26 cellular contexts compared by ENCODE assay signal in the genomic region with DNA sequence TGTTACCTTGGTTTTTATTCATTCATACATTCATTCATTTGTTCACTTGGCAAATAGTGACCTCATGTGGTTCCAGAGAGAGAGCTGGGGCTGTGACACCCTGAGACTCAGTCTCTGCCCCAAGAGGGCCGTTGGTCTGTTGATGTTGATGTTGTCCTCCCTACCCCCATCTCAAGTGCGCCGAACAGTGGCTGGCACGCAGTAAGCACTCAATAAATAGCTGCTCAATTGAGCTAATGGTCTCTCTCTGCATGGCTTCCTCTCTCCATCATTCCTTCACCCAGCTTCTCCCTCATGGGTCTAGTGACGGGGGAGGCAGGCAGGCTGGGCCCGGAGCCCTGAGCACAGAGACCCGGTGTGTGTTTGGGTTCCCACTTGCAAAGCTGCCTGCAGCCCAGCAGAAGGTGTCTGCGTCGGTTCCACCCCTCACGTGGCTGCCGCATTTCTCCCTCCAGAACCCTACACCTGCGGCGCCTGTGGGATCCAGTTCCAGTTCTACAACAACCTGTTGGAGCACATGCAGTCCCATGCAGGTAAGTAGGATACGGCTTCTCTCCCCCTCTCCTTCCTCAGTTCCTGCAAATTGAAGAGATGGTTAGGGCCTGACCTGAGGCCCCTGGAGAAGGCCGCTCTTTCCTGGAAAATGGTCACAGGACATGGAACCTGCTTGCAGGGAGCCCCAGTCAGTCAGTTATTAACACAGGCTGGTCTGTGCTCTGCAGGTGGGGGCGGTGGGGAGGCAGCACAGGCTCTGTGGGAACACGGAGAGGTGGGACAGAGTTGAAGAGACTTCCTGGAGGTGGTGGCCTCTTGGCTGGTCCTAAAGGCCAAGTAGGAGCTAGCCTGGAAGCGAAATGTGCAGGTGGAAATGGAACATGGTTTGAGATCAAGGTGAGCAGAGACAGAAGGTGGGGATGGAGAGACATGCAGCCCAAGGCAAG. TPM values are rescaled to one million over a fixed set of nuclear protein-coding genes. Genes with fewer than 3 reads are reported as not detected.
A peak's percentile ranks its signal among the peaks of the same experiment; 100 is the strongest.
DNase-seq lines count a peak whose midpoint lies in the region; ATAC-seq, FAIRE-seq and TF ChIP-seq lines count a peak whose summit lies in the region.
"Had no signal": no experiment of that assay in that cellular context is flagged by ENCODE, and none has a peak within 500 bp of the region (broad histone marks: within the 10 kb centered on the region; RNA-seq: fewer than 3 reads in every experiment).

No MANE protein-coding gene starts in this region.

- H3K9me3 Mint-ChIP-seq in type B pancreatic cell, result no peaks in the 10 kb centered on the region
- H3K9me3 Mint-ChIP-seq: central memory CD8-positive, alpha-beta T cell; mesothelial cell of epicardium; natural killer cell treated with Interleukin-12 subunit alpha and Interleukin-12 subunit beta and Interleukin-15 and Interleukin-18, amount 100 ng/mL, for 72 hours; stimulated activated naive CD8-positive, alpha-beta T cell treated with anti-CD3 and anti-CD28 coated beads, Interleukin-15, amount 100 ng/mL, for 72 hours had no signal

- ATAC-seq in K562 (no peak), HG02798 (IDR thresholded peaks at IDR 0.05; ENCODE audit: poor library complexity, unreplicated experiment) (no peak)
- ATAC-seq: activated CD4-positive, alpha-beta T cell treated with anti-CD3 and anti-CD28 coated beads for 36 hours; natural killer cell treated with Interleukin-12 subunit alpha and Interleukin-12 subunit beta and Interleukin-15 and Interleukin-18, amount 100 ng/mL, for 72 hours; stimulated activated naive CD8-positive, alpha-beta T cell treated with anti-CD3 and anti-CD28 coated beads, Interleukin-15, amount 100 ng/mL, for 72 hours; upper lobe of right lung had no signal

- H2AFZ ChIP-seq in K562 (ENCODE audit: low read depth, low read length) (no peak overlapping the region), Karpas-422 (ENCODE audit: low read length) (no peak overlapping the region)

- H3K27me3 ChIP-seq in K562 (ENCODE audit: control insufficient read depth in 2 of 2, insufficient read depth in 2 of 2, low read length in 2 of 2) (no peaks in the 10 kb centered on the region), Karpas-422 (ENCODE audit: low read length) (no peaks in the 10 kb centered on the region)
- H3K27me3 ChIP-seq: esophagus squamous epithelium, upper lobe of right lung had no signal

- H3K4me1 ChIP-seq in K562 (replicated peaks in 1 of 2; ENCODE audit: control insufficient read depth in 2 of 2, insufficient read depth in 2 of 2, low read length in 2 of 2) (no peaks in the 10 kb centered on the region), Karpas-422 (ENCODE audit: low read length) (no peaks in the 10 kb centered on the region)
- H3K4me1 ChIP-seq: A549, Caco-2, upper lobe of right lung had no signal

- TF ChIP-seq POLR2A in K562 (conservative IDR thresholded peaks at IDR 0.05), result no peak

- TF ChIP-seq RAD21 in K562 (CRISPR knock-in tag; conservative IDR thresholded peaks at IDR 0.05 in 1 of 2, IDR thresholded peaks at IDR 0.05 in 1 of 2), result no peak

- no peaks in the 10 kb centered on the region for H3K4me1 Mint-ChIP-seq in type B pancreatic cell (ENCODE audit: unreplicated experiment)
- H3K4me1 Mint-ChIP-seq: activated CD4-positive, alpha-beta T cell treated with anti-CD3 and anti-CD28 coated beads for 36 hours; central memory CD8-positive, alpha-beta T cell; mesothelial cell of epicardium; stimulated activated naive CD8-positive, alpha-beta T cell treated with anti-CD3 and anti-CD28 coated beads, Interleukin-15, amount 100 ng/mL, for 72 hours had no signal

- no peaks in the 10 kb centered on the region for H3K79me2 ChIP-seq in K562 (ENCODE audit: control insufficient read depth, insufficient read depth, low read length)
- no peaks in the 10 kb centered on the region for H3K79me2 ChIP-seq in Karpas-422 (ENCODE audit: low read length)

- no peak overlapping the region for H3K9ac ChIP-seq in K562 (ENCODE audit: insufficient read depth in 1 of 2, low read depth in 2 of 2, low read length in 2 of 2)
- H3K9ac ChIP-seq in Karpas-422 (ENCODE audit: low read length), result no peak overlapping the region

- POLR2A ChIA-PET in K562 (lab: Yijun Ruan, JAX), result interaction anchor here (0.6 kb wide), 1 partner anchor 138 kb away, joined by 3 read pairs; no protein-coding TSS in a partner anchor

- H3K9me3 ChIP-seq in K562 (replicated peaks; ENCODE audit: control insufficient read depth, insufficient read depth, low read depth, low read length), result no peaks in the 10 kb centered on the region
- H3K9me3 ChIP-seq in Karpas-422 (ENCODE audit: low read length), result no peaks in the 10 kb centered on the region
- H3K9me3 ChIP-seq: A549, Caco-2, esophagus squamous epithelium, upper lobe of right lung had no signal

- in situ Hi-C loops in K562 (cut with MboI), result no loop called here

- BruUV-seq in K562 (replicated peaks; lab: Mats Ljungman, UMichigan), result no TSS peak

- no peak overlapping the region for H3K4me2 ChIP-seq in K562 (ENCODE audit: insufficient read depth, low read length)
- no peak overlapping the region for H3K4me2 ChIP-seq in Karpas-422 (ENCODE audit: low read depth, low read length, poor library complexity, severe bottlenecking)
- H3K4me2 ChIP-seq: A549, smooth muscle cell had no signal

- no peak overlapping the region for H3K27ac Mint-ChIP-seq in type B pancreatic cell
- H3K27ac Mint-ChIP-seq: activated CD4-positive, alpha-beta T cell treated with anti-CD3 and anti-CD28 coated beads for 36 hours; mesothelial cell of epicardium; natural killer cell treated with Interleukin-12 subunit alpha and Interleukin-12 subunit beta and Interleukin-15 and Interleukin-18, amount 100 ng/mL, for 72 hours had no signal

- no peaks in the 10 kb centered on the region for H3K9me2 ChIP-seq in Karpas-422 (replicated peaks; ENCODE audit: insufficient read depth, low read length)

- TF ChIP-seq CTCF in K562 (IDR thresholded peaks at IDR 0.05 in 2 of 3, conservative IDR thresholded peaks at IDR 0.05 in 1 of 3; ENCODE audit: insufficient read depth in 2 of 3, low read depth in 1 of 3, low read length in 3 of 3) (no peak), type B pancreatic cell (conservative IDR thresholded peaks at IDR 0.05) (no peak)

- H3K27ac ChIP-seq in K562 (ENCODE audit: extremely low read depth, low read depth, low read length) (no peak overlapping the region), Karpas-422 (ENCODE audit: low read length) (no peak overlapping the region)
- H3K27ac ChIP-seq: A549, esophagus squamous epithelium, upper lobe of right lung had no signal

- peak; percentile 33 for DNase-seq in activated CD8-positive, alpha-beta memory T cell treated with anti-CD3 and anti-CD28 coated beads, Interleukin-2, amount 50 U/mL, for 48 hours
- no peak for DNase-seq in activated CD8-positive, alpha-beta memory T cell treated with anti-CD3 and anti-CD28 coated beads, Interleukin-2, amount 50 U/mL, for 4 hours
- DNase-seq in K562 (ENCODE audit: extremely low read depth in 1 of 4, low spot score in 3 of 4) (no peak), mesenteric fat pad (ENCODE audit: low spot score) (peak; percentile 71), type B pancreatic cell (ENCODE audit: extremely low spot score, unreplicated experiment) (peak; percentile 48), Karpas-422 (no peak), KG1 (lab: John Stamatoyannopoulos, UW) (no peak)
- DNase-seq: activated CD4-positive, alpha-beta T cell treated with anti-CD3 and anti-CD28 coated beads for 36 hours; activated naive CD4-positive, alpha-beta T cell treated with Interleukin-2 at 50 U/mL for 16 hours; Caco-2; effector CD4-positive, alpha-beta T cell; esophagus squamous epithelium; KBM-7; MV-4-11; NCI-H1694 treated with DMSO at 0.1 percent for 48 hours; Right ventricle myocardium superior; stimulated activated CD4-positive, alpha-beta T cell treated with anti-CD3 and anti-CD28 coated beads, Interleukin-4, amount 100 ng/mL, for 24 hours; stimulated activated naive CD8-positive, alpha-beta T cell treated with anti-CD3 and anti-CD28 coated beads, Interleukin-15, amount 100 ng/mL, for 72 hours; upper lobe of right lung had no signal

- no peak for TF ChIP-seq EP300 in K562 (IDR thresholded peaks at IDR 0.05; ENCODE audit: low read length)

- WGBS in K562 (ENCODE audit: insufficient coverage, low coverage, missing lambda C conversion rate), result 43% methylated on average over 9 of the region's 18 CpGs

- H3K36me3 Mint-ChIP-seq in type B pancreatic cell, result peaks cover 12% of the 10 kb centered on the region
- H3K36me3 Mint-ChIP-seq: natural killer cell treated with Interleukin-12 subunit alpha and Interleukin-12 subunit beta and Interleukin-15 and Interleukin-18, amount 100 ng/mL, for 72 hours had no signal

- FAIRE-seq in K562 (lab: Jason Lieb, UNC), result no peak
- FAIRE-seq: A549, TTC549 had no signal

- CTCF ChIA-PET in K562 (lab: Yijun Ruan, JAX; ENCODE audit: low intra/inter-chr PET ratio), result no interaction called here

- H3K27me3 Mint-ChIP-seq in type B pancreatic cell, result no peaks in the 10 kb centered on the region
- H3K27me3 Mint-ChIP-seq: activated CD4-positive, alpha-beta T cell treated with anti-CD3 and anti-CD28 coated beads for 36 hours; central memory CD8-positive, alpha-beta T cell; natural killer cell treated with Interleukin-12 subunit alpha and Interleukin-12 subunit beta and Interleukin-15 and Interleukin-18, amount 100 ng/mL, for 72 hours; stimulated activated naive CD8-positive, alpha-beta T cell treated with anti-CD3 and anti-CD28 coated beads, Interleukin-15, amount 100 ng/mL, for 72 hours had no signal

- no peaks in the 10 kb centered on the region for H3K9me1 ChIP-seq in K562 (ENCODE audit: control insufficient read depth, insufficient read depth, low read length)

- H3K36me3 ChIP-seq in K562 (ENCODE audit: control insufficient read depth, insufficient read depth, low read length), result peaks cover 3% of the 10 kb centered on the region; the same call in 1 of the 3 replicates
- no peaks in the 10 kb centered on the region for H3K36me3 ChIP-seq in Karpas-422 (ENCODE audit: insufficient read depth, low read length)

- H3K4me3 ChIP-seq in K562, result no peak overlapping the region
- H3K4me3 ChIP-seq in Karpas-422 (ENCODE audit: low read length), result no peak overlapping the region
- H3K4me3 ChIP-seq: A549, esophagus squamous epithelium, smooth muscle cell, upper lobe of right lung had no signal

- H4K20me1 ChIP-seq in K562 (replicated peaks; ENCODE audit: control insufficient read depth, insufficient read depth, low read length), result no peaks in the 10 kb centered on the region
- H4K20me1 ChIP-seq in Karpas-422 (ENCODE audit: insufficient read depth, low read depth, low read length), result no peaks in the 10 kb centered on the region

- intact Hi-C loops in K562 (cut with micrococcal nuclease), result no loop called here

- H3K4me3 Mint-ChIP-seq in type B pancreatic cell, result no peak overlapping the region
- H3K4me3 Mint-ChIP-seq: activated CD4-positive, alpha-beta T cell treated with anti-CD3 and anti-CD28 coated beads for 36 hours; central memory CD8-positive, alpha-beta T cell; mesothelial cell of epicardium; natural killer cell treated with Interleukin-12 subunit alpha and Interleukin-12 subunit beta and Interleukin-15 and Interleukin-18, amount 100 ng/mL, for 72 hours; stimulated activated naive CD8-positive, alpha-beta T cell treated with anti-CD3 and anti-CD28 coated beads, Interleukin-15, amount 100 ng/mL, for 72 hours had no signal

RNA-seq across cellular contexts. Expression of a gene that starts 42.0 kb away (rescaled TPM):
- not detected in 2 replicates for total RNA-seq in K562 (2011; cell fraction: chromatin; rRNA removed; ENCODE audit: low replicate concordance)
- not detected in 2 replicates for total RNA-seq in K562 (2011; cell fraction: nucleolus; rRNA removed)
- total RNA-seq in K562 (2011; cell fraction: nucleoplasm; rRNA removed), result not detected in 2 replicates
- total RNA-seq in K562 (2014; rRNA removed) (not detected in 2 replicates), K562 (2014; rRNA removed; fragmentation: Illumina TruSeq; extraction: Trizol) (not detected in 2 replicates), K562 (2015; rRNA removed; fragmentation: Illumina TruSeq; extraction: Trizol) (not detected in 2 replicates), K562 (2021) (1.3 and 2.1 TPM in 2 replicates), mesenteric fat pad (not detected), type B pancreatic cell (ENCODE audit: low replicate concordance) (110 and 230 TPM in 2 replicates)
- polyA plus RNA-seq in K562 (2011; rRNA removed) (not detected in 2 replicates), K562 (2014; fragmentation: Illumina TruSeq; extraction: Trizol) (not detected in 2 replicates), K562 (2014; fragmentation: Nextera tagmentation; extraction: Ambion mirVana) (not detected), K562 (2014; rRNA removed) (not detected in 2 replicates)
- polyA plus RNA-seq in K562 (2011; cell fraction: cytosol; rRNA removed), result not detected in 2 replicates
- not detected in 2 replicates for polyA plus RNA-seq in K562 (2011; cell fraction: nucleus; rRNA removed)
- polyA plus RNA-seq in K562 (2012), result not detected in 2 replicates
- polyA minus RNA-seq in K562 (2011; rRNA and poly(A)+ RNA removed), result not detected in 2 replicates
- 2.5 TPM in 1 of 2 replicates, not detected in the other for polyA minus RNA-seq in K562 (2011; cell fraction: cytosol; rRNA and poly(A)+ RNA removed)
- not detected in 2 replicates for polyA minus RNA-seq in K562 (2011; cell fraction: nucleus; rRNA and poly(A)+ RNA removed)
- total RNA-seq in Karpas-422 (2014; rRNA removed; shearing (Covaris generic); ENCODE audit: low replicate concordance), result not detected in 2 replicates
- total RNA-seq: activated CD4-positive, alpha-beta T cell treated with anti-CD3 and anti-CD28 coated beads for 36 hours; natural killer cell treated with Interleukin-12 subunit alpha and Interleukin-12 subunit beta and Interleukin-15 and Interleukin-18, amount 100 ng/mL, for 72 hours; smooth muscle cell had no signal

Comparison
In these comparisons a context has a peak if more than half of its experiments do, and no peak if none do; other contexts are left out.
1. DNase-seq: peak in activated CD8-positive, alpha-beta memory T cell treated with anti-CD3 and anti-CD28 coated beads, Interleukin-2, amount 50 U/mL, for 48 hours (single experiment), mesenteric fat pad (single experiment) and type B pancreatic cell (single experiment); none in activated CD8-positive, alpha-beta memory T cell treated with anti-CD3 and anti-CD28 coated beads, Interleukin-2, amount 50 U/mL, for 4 hours (single experiment), K562 (0 of 4), Karpas-422 (single experiment) and KG1 (single experiment).
2. RNA of a gene that starts 42.0 kb away (total RNA-seq): 110 to 230 TPM in type B pancreatic cell; 1.3 to 2.1 TPM in K562, not detected in mesenteric fat pad (single experiment) and not detected in Karpas-422; every median in the first group is over 10 times any median in the second.